In the genomic region with DNA sequence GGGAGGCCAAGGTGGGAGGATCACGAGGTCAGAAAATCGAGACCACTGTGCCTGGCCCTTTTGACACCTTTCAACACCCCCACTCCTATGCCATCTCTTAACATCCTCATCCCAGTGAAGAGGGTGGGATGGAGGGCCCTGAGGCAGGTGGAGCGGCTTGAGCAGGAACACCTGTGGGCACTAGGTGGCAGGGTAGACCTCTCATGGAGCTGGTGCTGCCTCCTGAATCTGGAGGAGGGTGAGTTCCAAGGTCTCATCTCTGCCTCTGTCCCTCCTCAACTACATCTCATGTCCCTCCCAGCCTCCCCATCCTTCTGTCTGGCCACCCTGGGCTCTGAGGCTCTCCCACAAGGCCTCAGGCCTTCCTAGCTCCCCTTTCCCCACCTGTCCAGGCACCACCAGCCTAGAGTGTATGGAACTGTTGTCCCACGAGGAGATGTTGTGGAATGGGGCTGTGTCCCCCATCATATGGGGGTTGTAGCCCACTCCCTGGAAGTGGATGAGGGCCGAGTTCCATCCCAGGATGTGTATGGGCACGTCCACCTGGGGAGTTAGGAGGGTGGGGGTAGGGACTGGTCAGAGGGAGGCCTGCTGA, we compare ENCODE assay signal across 1 cellular context.
TF ChIP-seq lines count a peak whose summit lies in the region.

No MANE protein-coding gene starts in this region.

TF ChIP-seq in H1, 55 proteins besides CTCF, POLR2A, EP300 and RAD21:
- TF ChIP-seq USF2 (IDR thresholded peaks at IDR 0.05; ENCODE audit: low read length) (no peak), SIN3A (conservative IDR thresholded peaks at IDR 0.05 in 1 of 2, IDR thresholded peaks at IDR 0.05 in 1 of 2; ENCODE audit: low read depth in 1 of 2, low read length in 2 of 2) (no peak), MAFK (IDR thresholded peaks at IDR 0.05; ENCODE audit: low read depth, low read length) (no peak), RNF2 (IDR thresholded peaks at IDR 0.05; ENCODE audit: borderline replicate concordance, low read depth, low read length, missing control alignments, poor library complexity, severe bottlenecking) (no peak), CBX5 (IDR thresholded peaks at IDR 0.05; ENCODE audit: low read depth, low read length) (no peak), GTF2F1 (IDR thresholded peaks at IDR 0.05; ENCODE audit: borderline replicate concordance, low read depth, low read length) (no peak), TAF7 (optimal IDR thresholded peaks at IDR 0.05; ENCODE audit: borderline replicate concordance, low read depth, low read length) (no peak), POLR2AphosphoS5 (IDR thresholded peaks at IDR 0.05; ENCODE audit: low read depth, low read length) (no peak), KDM4A (IDR thresholded peaks at IDR 0.05; ENCODE audit: low read depth, low read length, severe bottlenecking) (no peak), BRCA1 (IDR thresholded peaks at IDR 0.05; ENCODE audit: low read depth, low read length) (no peak)
